ENCODE assay signal across 1 cellular context in the genomic region with DNA sequence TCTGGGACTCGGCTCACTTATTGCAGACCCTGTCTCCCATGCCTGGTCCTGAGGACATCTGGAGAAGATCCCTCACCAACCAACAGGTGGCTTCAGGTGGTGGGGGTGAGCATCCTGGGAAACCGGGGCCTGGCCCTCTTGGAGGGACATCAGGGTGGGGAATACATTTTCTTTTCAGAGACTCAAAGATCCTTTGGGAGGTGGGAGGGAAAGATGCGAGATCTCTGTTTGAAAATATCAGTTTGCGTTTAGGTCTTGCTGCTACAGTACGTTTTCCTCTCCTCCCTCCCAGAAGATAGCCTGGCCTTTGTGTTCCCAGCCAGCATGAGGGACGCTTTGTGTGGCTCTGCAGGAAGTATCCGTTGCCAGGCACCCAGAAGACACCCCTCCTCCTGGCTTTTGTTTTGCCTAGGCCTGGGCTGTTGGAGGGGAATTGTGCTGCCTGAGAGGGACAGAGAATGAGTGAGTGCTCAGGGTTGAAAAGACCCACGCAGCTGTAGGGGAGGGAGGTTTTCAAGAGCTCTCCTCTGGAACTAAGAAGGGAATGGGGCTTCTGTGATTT.
TF ChIP-seq lines count a peak whose summit lies in the region.

No MANE protein-coding gene starts in this region.

TF ChIP-seq in IMR-90, 13 proteins besides CTCF, POLR2A, EP300 and RAD21:
- TF ChIP-seq RCOR1 (IDR thresholded peaks at IDR 0.05; ENCODE audit: insufficient replicate concordance, low read length) (no peak), RFX5 (IDR thresholded peaks at IDR 0.05; ENCODE audit: low read depth, low read length) (no peak), CHD1 (IDR thresholded peaks at IDR 0.05; ENCODE audit: low read depth, low read length) (no peak), CEBPB (IDR thresholded peaks at IDR 0.05; ENCODE audit: low read depth, low read length) (no peak), MAFK (IDR thresholded peaks at IDR 0.05; ENCODE audit: low read depth, low read length) (no peak)
